12 cellular contexts compared by ENCODE assay signal in genomic region chr2:30662268-30663131, GRCh38.
DNase-seq lines count a peak whose midpoint lies in the region; ATAC-seq and TF ChIP-seq lines count a peak whose summit lies in the region.
"Had no signal": no experiment of that assay in that cellular context is flagged by ENCODE, and none has a peak within 500 bp of the region (broad histone marks: within the 10 kb centered on the region; RNA-seq: fewer than 3 reads in every experiment).

No MANE protein-coding gene starts in this region.

- peak in 1 of 2 experiments; percentile 25; a peak in 1 of 4 replicates for TF ChIP-seq EP300 in SK-N-SH (IDR thresholded peaks at IDR 0.05; ENCODE audit: borderline replicate concordance in 1 of 2, low read depth in 1 of 2, low read length in 1 of 2)

- H3K36me3 ChIP-seq in SK-N-SH (replicated peaks in 1 of 2; ENCODE audit: control insufficient read depth in 1 of 2, insufficient read depth in 2 of 2, low read length in 1 of 2): no peaks in the 10 kb centered on the region
- H3K36me3 ChIP-seq: uterus had no signal

- 62% methylated on average over 12 of the region's 12 CpGs for WGBS in SK-N-SH (ENCODE audit: low lambda C conversion rate)
- WGBS in lower leg skin, 2 donors: 51 to 52% methylated on average over 12 of the region's 12 CpGs

- H4K20me1 ChIP-seq in SK-N-SH (ENCODE audit: insufficient read depth): no peaks in the 10 kb centered on the region

- no peak overlapping the region; the same call in 1 of the 2 replicates for H2AFZ ChIP-seq in SK-N-SH (ENCODE audit: low read depth)
- H2AFZ ChIP-seq: PC-9 had no signal

- TF ChIP-seq POLR2A in lower leg skin (IDR thresholded peaks at IDR 0.05): no peak

- no peak for TF ChIP-seq RAD21 in SK-N-SH (IDR thresholded peaks at IDR 0.05; ENCODE audit: low read length)

- CTCF ChIA-PET in SK-N-SH (lab: Yijun Ruan, JAX): interaction anchor here (3.0 kb wide), 1 partner anchor 24 kb away, joined by 9 read pairs; no protein-coding TSS in a partner anchor

- DNase-seq in DMS53 (lab: John Stamatoyannopoulos, UW) (peak; percentile 93), NCI-H1092 (lab: John Stamatoyannopoulos, UW) (peak; percentile 30), SK-N-SH (no peak), lower leg skin (ENCODE audit: low spot score in 2 of 2) (peak; percentile 11 to 75), SW480 (ENCODE audit: low spot score) (no peak)
- DNase-seq: CD4-positive, alpha-beta memory T cell; HFFc6 had no signal

- no peak for ATAC-seq in HG03139 (IDR thresholded peaks at IDR 0.05; ENCODE audit: unreplicated experiment)
- ATAC-seq in HG02870 (IDR thresholded peaks at IDR 0.05; ENCODE audit: unreplicated experiment): no peak
- no peak for ATAC-seq in HG02678 (IDR thresholded peaks at IDR 0.05; ENCODE audit: unreplicated experiment)

- TF ChIP-seq CTCF in SK-N-SH (IDR thresholded peaks at IDR 0.05) (no peak), lower leg skin (IDR thresholded peaks at IDR 0.05) (no peak)

- H3K9me2 ChIP-seq in SK-N-SH: no peaks in the 10 kb centered on the region

- no peak overlapping the region for H3K9ac ChIP-seq in SK-N-SH

- no peaks in the 10 kb centered on the region for H3K27me3 ChIP-seq in SK-N-SH (ENCODE audit: insufficient read depth)
- H3K27me3 ChIP-seq: uterus had no signal

- H3K4me3 ChIP-seq in SK-N-SH (ENCODE audit: low read depth in 2 of 2, low read length in 1 of 2) (no peak overlapping the region), lower leg skin (ENCODE audit: low read depth, poor library complexity, severe bottlenecking) (no peak overlapping the region)
- H3K4me3 ChIP-seq: PC-9, uterus had no signal

- no peaks in the 10 kb centered on the region for H3K79me2 ChIP-seq in SK-N-SH (ENCODE audit: insufficient read depth)

- POLR2A ChIA-PET in SK-N-SH (lab: Yijun Ruan, JAX): no interaction called here

- H3K4me2 ChIP-seq in SK-N-SH: no peak overlapping the region
- H3K4me2 ChIP-seq: PC-9 had no signal

- intact Hi-C loops in lower leg skin (cut with DNase I; ENCODE audit: low total_unique reads): no loop called here

- H3F3A ChIP-seq in SK-N-SH (replicated peaks; ENCODE audit: insufficient read depth): peaks cover 26% of the 10 kb centered on the region

- H3K4me1 ChIP-seq in SK-N-SH (ENCODE audit: control insufficient read depth in 1 of 2, insufficient read depth in 2 of 2, low read depth in 1 of 2, low read length in 1 of 2): peaks cover 0 to 17% of the 10 kb centered on the region in 2 experiments; a peak in 3 of 4 replicates

- H3K27ac ChIP-seq in SK-N-SH (ENCODE audit: low read depth in 2 of 2, low read length in 1 of 2): no peak overlapping the region
- H3K27ac ChIP-seq: PC-9, uterus had no signal

- H3K9me3 ChIP-seq in SK-N-SH: peaks cover 8% of the 10 kb centered on the region; the same call in 1 of the 2 replicates
- H3K9me3 ChIP-seq: uterus had no signal

TF ChIP-seq in SK-N-SH, 30 proteins besides CTCF, POLR2A, EP300 and RAD21:
- TF ChIP-seq MXI1 (IDR thresholded peaks at IDR 0.05; ENCODE audit: low read depth, low read length): no peak
- TF ChIP-seq MAX (IDR thresholded peaks at IDR 0.05; ENCODE audit: low read depth): peak; percentile 48; the same call in 1 of the 2 replicates
- no peak for TF ChIP-seq MEF2A (IDR thresholded peaks at IDR 0.05; ENCODE audit: borderline replicate concordance, low read depth)
- TF ChIP-seq FOSL2 (IDR thresholded peaks at IDR 0.05; ENCODE audit: borderline replicate concordance, low read depth): peak; percentile 53; the same call in 1 of the 2 replicates
- peak; percentile 17; the same call in 1 of the 2 replicates for TF ChIP-seq JUND (IDR thresholded peaks at IDR 0.05)
- 0 out of 2 replicates have a peak, but pooled peaks have one; percentile 4 for TF ChIP-seq PBX3 (IDR thresholded peaks at IDR 0.05)
- no peak for TF ChIP-seq TAF1 (IDR thresholded peaks at IDR 0.05; ENCODE audit: borderline replicate concordance, low read depth, low read length)
- TF ChIP-seq TCF12 (IDR thresholded peaks at IDR 0.05): peak; percentile 63; the same call in 1 of the 2 replicates
- TF ChIP-seq SIN3A (IDR thresholded peaks at IDR 0.05; ENCODE audit: borderline replicate concordance, low read depth, low read length): no peak
- no peak for TF ChIP-seq USF2 (IDR thresholded peaks at IDR 0.05; ENCODE audit: borderline replicate concordance, low read depth, low read length)

Comparison
In these comparisons a context has a peak if more than half of its experiments do, and no peak if none do; other contexts are left out.
1. DNase-seq: peak in DMS53 (single experiment), NCI-H1092 (single experiment) and lower leg skin (2 of 2); none in SK-N-SH (single experiment) and SW480 (single experiment).